Comparison of ENCODE assay signal across 17 cellular contexts in the genomic region with DNA sequence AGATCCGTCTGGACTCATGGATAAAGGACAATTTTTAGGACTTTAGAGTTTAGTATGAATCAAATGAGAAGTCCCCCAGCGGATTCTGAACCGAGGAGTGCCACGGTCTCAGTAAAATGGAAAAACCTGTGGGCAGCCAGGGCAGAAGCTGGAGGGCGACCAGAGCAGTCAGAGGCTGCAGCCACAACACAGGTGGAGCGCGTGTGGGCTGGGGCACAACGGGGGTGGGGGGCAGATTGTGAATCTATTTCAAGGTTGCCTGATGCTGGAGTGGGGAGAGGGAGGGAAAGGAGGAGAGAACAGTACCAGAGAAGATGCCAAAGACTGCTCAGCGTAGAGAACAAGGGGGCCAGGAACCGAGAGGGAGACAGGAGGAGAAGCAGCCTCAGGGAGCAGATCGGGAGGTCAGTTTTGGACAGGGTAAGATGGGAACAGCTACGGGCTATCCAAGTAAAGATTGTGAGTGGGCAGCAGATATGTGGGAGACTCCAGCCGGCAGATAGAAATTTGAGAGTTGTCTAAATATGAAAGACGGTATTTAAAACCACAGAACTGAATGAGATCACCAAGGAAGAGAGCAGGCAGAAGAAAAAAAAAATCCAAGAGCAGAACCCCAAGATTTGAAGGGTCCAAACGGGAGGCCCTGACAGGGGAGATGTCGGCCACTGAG. TPM values are rescaled to one million over a fixed set of nuclear protein-coding genes. Genes with fewer than 3 reads are reported as not detected.
"Had no signal": no experiment of that assay in that cellular context is flagged by ENCODE, and none has a peak within 500 bp of the region (broad histone marks: within the 10 kb centered on the region; RNA-seq: fewer than 3 reads in every experiment).

No MANE protein-coding gene starts in this region.

- H3K4me3 ChIP-seq: dorsolateral prefrontal cortex, pancreas, spleen, thyroid gland had no signal

- DNase-seq: activated CD4-positive, alpha-beta T cell treated with anti-CD3 and anti-CD28 coated beads for 1 hour; activated CD8-positive, alpha-beta memory T cell treated with anti-CD3 and anti-CD28 coated beads for 24 hours; activated CD8-positive, alpha-beta memory T cell treated with anti-CD3 and anti-CD28 coated beads, Interleukin-2, amount 50 U/mL, for 48 hours; activated effector memory CD4-positive, alpha-beta T cell treated with anti-CD3 and anti-CD28 coated beads, Interleukin-2, amount 50 U/mL, for 16 hours; activated naive CD4-positive, alpha-beta T cell treated with anti-CD3 and anti-CD28 coated beads, Interleukin-2, amount 50 U/mL, for 16 hours; activated T-cell treated with anti-CD3 and anti-CD28 coated beads, Interleukin-2, amount 50 U/mL, for 48 hours; dorsolateral prefrontal cortex; foreskin keratinocyte; naive thymus-derived CD4-positive, alpha-beta T cell; pancreas; spleen; stimulated activated CD8-positive, alpha-beta memory T cell treated with anti-CD3 and anti-CD28 coated beads, Interleukin-4, amount 100 ng/mL, for 48 hours; stimulated activated naive CD4-positive, alpha-beta T cell; SW 1271; T-helper 2 cell had no signal

- H3K9me3 ChIP-seq: pancreas, thyroid gland had no signal

- H3K27ac ChIP-seq: dorsolateral prefrontal cortex, foreskin keratinocyte, pancreas, spleen, thyroid gland, VCaP had no signal

- ATAC-seq: foreskin keratinocyte; naive thymus-derived CD4-positive, alpha-beta T cell; pancreas had no signal

- H3K27me3 ChIP-seq: foreskin keratinocyte, pancreas, spleen, thyroid gland had no signal

- H3K36me3 ChIP-seq: spleen had no signal

- H3K4me1 ChIP-seq: spleen had no signal

- H3K4me1 Mint-ChIP-seq: naive thymus-derived CD4-positive, alpha-beta T cell had no signal

- H3K4me3 Mint-ChIP-seq: naive thymus-derived CD4-positive, alpha-beta T cell had no signal

RNA-seq across cellular contexts. Expression of a gene that starts 9.5 kb away (rescaled TPM):
- polyA plus RNA-seq: naive thymus-derived CD4-positive, alpha-beta T cell had no signal
